Comparison of ENCODE assay signal across 26 cellular contexts in genomic region chr16:79635488-79635887, GRCh38.
"Had no signal": no experiment of that assay in that cellular context is flagged by ENCODE, and none has a peak within 500 bp of the region (broad histone marks: within the 10 kb centered on the region; RNA-seq: fewer than 3 reads in every experiment).

No MANE protein-coding gene starts in this region.

- H3K4me3 Mint-ChIP-seq: mesothelial cell of epicardium, naive B cell had no signal

- H3K4me3 ChIP-seq: coronary artery, dorsolateral prefrontal cortex, esophagus muscularis mucosa, gastrocnemius medialis, heart right ventricle, left lung, lower lobe of right lung, mucosa of descending colon had no signal

- H3K27ac Mint-ChIP-seq: mesothelial cell of epicardium, naive B cell had no signal

- H3K27me3 ChIP-seq: esophagus muscularis mucosa, foreskin keratinocyte, gastrocnemius medialis, left lung had no signal

- FAIRE-seq: colon, endothelial cell of umbilical vein, islet of Langerhans, keratinocyte had no signal

- H3K4me1 ChIP-seq: gastrocnemius medialis, left lung had no signal

- H3K9me3 Mint-ChIP-seq: mesothelial cell of epicardium, naive B cell had no signal

- H3K9me3 ChIP-seq: esophagus muscularis mucosa, gastrocnemius medialis, heart right ventricle, left lung, lower lobe of right lung, mucosa of descending colon had no signal

- DNase-seq: dermis blood vessel endothelial cell; dorsolateral prefrontal cortex; effector CD4-positive, alpha-beta T cell; effector memory CD4-positive, alpha-beta T cell; erythroblast; foreskin keratinocyte; gastrocnemius medialis; glutamatergic neuron; head of caudate nucleus; heart right ventricle; hippocampal formation; left cardiac atrium; left lung; left ventricle myocardium superior; lower lobe of right lung; mesenchymal stem cell; mucosa of descending colon; naive B cell had no signal

- H3K27ac ChIP-seq: coronary artery, dorsolateral prefrontal cortex, epithelial cell of prostate, esophagus muscularis mucosa, foreskin keratinocyte, gastrocnemius medialis, heart right ventricle, left lung, lower lobe of right lung had no signal

- H3K36me3 ChIP-seq: esophagus muscularis mucosa, gastrocnemius medialis, heart right ventricle, left lung, lower lobe of right lung had no signal

- H3K36me3 Mint-ChIP-seq: mesothelial cell of epicardium, naive B cell had no signal

- H3K4me1 Mint-ChIP-seq: naive B cell had no signal
